9 cellular contexts compared by ENCODE assay signal in genomic region chr17:83084214-83084613, GRCh38. TPM values are rescaled to one million over a fixed set of nuclear protein-coding genes. Genes with fewer than 3 reads are reported as not detected.
A peak's percentile ranks its signal among the peaks of the same experiment; 100 is the strongest.
DNase-seq lines count a peak whose midpoint lies in the region; ATAC-seq and TF ChIP-seq lines count a peak whose summit lies in the region.
"Had no signal": no experiment of that assay in that cellular context is flagged by ENCODE, and none has a peak within 500 bp of the region (broad histone marks: within the 10 kb centered on the region; RNA-seq: fewer than 3 reads in every experiment).

No MANE protein-coding gene starts in this region.

- H3K27ac ChIP-seq in mesodermal cell (ENCODE audit: low read depth, low read length, severe bottlenecking) (peak overlapping the region; percentile 91), transverse colon (peak overlapping the region; percentile 90 to 95 (median 93))

- H3K27me3 ChIP-seq in transverse colon: no peaks in the 10 kb centered on the region

- peak overlapping the region; percentile 75 for H3K4me3 Mint-ChIP-seq in activated T-cell treated with anti-CD3 and anti-CD28 coated beads, Interleukin-2, amount 50 U/mL, for 24 hours
- H3K4me3 Mint-ChIP-seq in activated naive CD8-positive, alpha-beta T cell treated with anti-CD3 and anti-CD28 coated beads, Interleukin-2, amount 10 ng/mL, durations not matched to agents 7 days and 5 days: peak overlapping the region; percentile 56

- H3K36me3 ChIP-seq in mesodermal cell (ENCODE audit: control insufficient read depth, insufficient read depth, low read length) (peaks cover 23% of the 10 kb centered on the region), transverse colon (no peaks in the 10 kb centered on the region)

- peaks cover 47% of the 10 kb centered on the region for H3K4me1 Mint-ChIP-seq in activated T-cell treated with anti-CD3 and anti-CD28 coated beads, Interleukin-2, amount 50 U/mL, for 24 hours (ENCODE audit: low read depth)
- peaks cover 20% of the 10 kb centered on the region for H3K4me1 Mint-ChIP-seq in activated naive CD8-positive, alpha-beta T cell treated with anti-CD3 and anti-CD28 coated beads, Interleukin-2, amount 10 ng/mL, durations not matched to agents 7 days and 5 days

- no peak for TF ChIP-seq EP300 in transverse colon (IDR thresholded peaks at IDR 0.05; ENCODE audit: low read depth)

- peaks cover 25% of the 10 kb centered on the region for H3K4me1 ChIP-seq in mesodermal cell (ENCODE audit: control insufficient read depth, insufficient read depth, low read length, poor library complexity, severe bottlenecking)
- H3K4me1 ChIP-seq in transverse colon: peaks cover 39 to 68% (median 57%) of the 10 kb centered on the region in 4 donors

- in situ Hi-C loops in transverse colon (cut with MboI; ENCODE audit: low pct_ligation_motif_present in 1 of 4, low pct_unique_long_range_greater_than_20kb in 1 of 4, low sequenced_read_pairs in 3 of 4): no loop called here

- no peak for DNase-seq in activated T-cell treated with anti-CD3 and anti-CD28 coated beads, Interleukin-2, amount 50 U/mL, for 24 hours
- DNase-seq in activated T-cell treated with anti-CD3 and anti-CD28 coated beads, Interleukin-2, amount 50 U/mL, for 48 hours: no peak
- no peak for DNase-seq in activated naive CD8-positive, alpha-beta T cell treated with anti-CD3 and anti-CD28 coated beads, Interleukin-2, amount 10 ng/mL, durations not matched to agents 7 days and 5 days
- no peak for DNase-seq in transverse colon
- no peak for DNase-seq in NCI-H1930 (lab: John Stamatoyannopoulos, UW)
- DNase-seq in NCI-H2196 treated with DMSO at 0.1 percent for 48 hours (lab: John Stamatoyannopoulos, UW; ENCODE audit: unreplicated experiment): no peak
- DNase-seq in foreskin melanocyte: no peak
- DNase-seq: substantia nigra had no signal

- no peak for ATAC-seq in activated naive CD8-positive, alpha-beta T cell treated with anti-CD3 and anti-CD28 coated beads, Interleukin-2, amount 10 ng/mL, durations not matched to agents 7 days and 5 days (ENCODE audit: low read depth)

- H3K4me3 ChIP-seq in mesodermal cell (ENCODE audit: extremely low read depth, insufficient read depth, low read length, poor library complexity, severe bottlenecking) (no peak overlapping the region), transverse colon (no peak overlapping the region)

- POLR2A ChIA-PET in activated naive CD8-positive, alpha-beta T cell treated with anti-CD3 and anti-CD28 coated beads, Interleukin-2, amount 10 ng/mL, durations not matched to agents 7 days and 5 days (lab: Charles Lee): interaction anchor here (0.6 to 1.4 kb wide), 2 partner anchors 117 to 302 kb away, joined by 3 read pairs; no protein-coding TSS in a partner anchor

- no peak for TF ChIP-seq POLR2A in transverse colon (IDR thresholded peaks at IDR 0.05)

- no peak for TF ChIP-seq CTCF in transverse colon (IDR thresholded peaks at IDR 0.05)

- intact Hi-C loops in transverse colon (cut with DNase I; ENCODE audit: low total_unique reads): no loop called here

- no peaks in the 10 kb centered on the region for H3K9me3 ChIP-seq in mesodermal cell (ENCODE audit: control insufficient read depth, low read length)
- no peaks in the 10 kb centered on the region for H3K9me3 ChIP-seq in transverse colon

- peaks cover 10% of the 10 kb centered on the region for H3K27me3 Mint-ChIP-seq in activated T-cell treated with anti-CD3 and anti-CD28 coated beads, Interleukin-2, amount 50 U/mL, for 24 hours
- H3K27me3 Mint-ChIP-seq in activated naive CD8-positive, alpha-beta T cell treated with anti-CD3 and anti-CD28 coated beads, Interleukin-2, amount 10 ng/mL, durations not matched to agents 7 days and 5 days: peaks cover 17% of the 10 kb centered on the region

- no peaks in the 10 kb centered on the region for H3K9me3 Mint-ChIP-seq in activated T-cell treated with anti-CD3 and anti-CD28 coated beads, Interleukin-2, amount 50 U/mL, for 24 hours
- H3K9me3 Mint-ChIP-seq in activated naive CD8-positive, alpha-beta T cell treated with anti-CD3 and anti-CD28 coated beads, Interleukin-2, amount 10 ng/mL, durations not matched to agents 7 days and 5 days: no peaks in the 10 kb centered on the region

- H3K36me3 Mint-ChIP-seq in activated T-cell treated with anti-CD3 and anti-CD28 coated beads, Interleukin-2, amount 50 U/mL, for 24 hours (ENCODE audit: low read depth): peaks cover 44% of the 10 kb centered on the region
- H3K36me3 Mint-ChIP-seq in activated naive CD8-positive, alpha-beta T cell treated with anti-CD3 and anti-CD28 coated beads, Interleukin-2, amount 10 ng/mL, durations not matched to agents 7 days and 5 days: no peaks in the 10 kb centered on the region

- 86 to 88% methylated on average over 8 of the region's 9 CpGs for WGBS in mesodermal cell (ENCODE audit: insufficient coverage in 2 of 2), 2 experiments
- WGBS in transverse colon (ENCODE audit: low coverage in 1 of 2), 2 donors: 66% methylated on average over 9 of the region's 9 CpGs; no CpG with 5 or more reads in 1 of the 2 donors

- H3K27ac Mint-ChIP-seq in activated T-cell treated with anti-CD3 and anti-CD28 coated beads, Interleukin-2, amount 50 U/mL, for 24 hours: peak overlapping the region; percentile 94
- no peak overlapping the region for H3K27ac Mint-ChIP-seq in activated naive CD8-positive, alpha-beta T cell treated with anti-CD3 and anti-CD28 coated beads, Interleukin-2, amount 10 ng/mL, durations not matched to agents 7 days and 5 days

RNA-seq across cellular contexts. Expression of gene METRNL, which starts 4.8 kb away (rescaled TPM):
- 10 to 100 TPM; 11.1 to 13.2 TPM for total RNA-seq in activated naive CD8-positive, alpha-beta T cell treated with anti-CD3 and anti-CD28 coated beads, Interleukin-2, amount 10 ng/mL, durations not matched to agents 7 days and 5 days
- 28.1 TPM for polyA plus RNA-seq in mesodermal cell (2013, experiment 1 of 2)
- polyA plus RNA-seq in mesodermal cell (2013, experiment 2 of 2): 21.9 TPM
- 100 to 1,000 TPM in 2 of 4 donors, 10 to 100 TPM in 2; 46.8 to 325 (median 112) TPM for total RNA-seq in transverse colon
